ENCODE assay signal across 1 cellular context in genomic region chr22:43147821-43148220, GRCh38.
TF ChIP-seq lines count a peak whose summit lies in the region.

No MANE protein-coding gene starts in this region.

TF ChIP-seq in GM12878, 131 proteins besides CTCF, POLR2A, EP300 and RAD21:
- TF ChIP-seq NFIC (IDR thresholded peaks at IDR 0.05; ENCODE audit: low read depth, low read length) (0 out of 2 replicates have a peak, but pooled peaks have one; percentile 2), RUNX3 (IDR thresholded peaks at IDR 0.05; ENCODE audit: low read length) (peak; percentile 88), CBFB (IDR thresholded peaks at IDR 0.05; ENCODE audit: low read depth) (peak; percentile 57; the same call in 1 of the 2 replicates), RAD51 (IDR thresholded peaks at IDR 0.05) (no peak), KLF5 (IDR thresholded peaks at IDR 0.05; ENCODE audit: partially characterized antibody) (no peak)
